Comparison of ENCODE assay signal across 12 cellular contexts in genomic region chr14:97976861-97977260, GRCh38.
DNase-seq lines count a peak whose midpoint lies in the region; ATAC-seq and TF ChIP-seq lines count a peak whose summit lies in the region.
"Had no signal": no experiment of that assay in that cellular context is flagged by ENCODE, and none has a peak within 500 bp of the region (broad histone marks: within the 10 kb centered on the region; RNA-seq: fewer than 3 reads in every experiment).

No MANE protein-coding gene starts in this region.

- H3K27me3 ChIP-seq in breast epithelium (no peaks in the 10 kb centered on the region), aorta (ENCODE audit: control insufficient read depth in 1 of 2, insufficient read depth in 2 of 2, low read length in 1 of 2) (no peaks in the 10 kb centered on the region)
- H3K27me3 ChIP-seq: adrenal gland had no signal

- H3K9me3 ChIP-seq in breast epithelium (no peaks in the 10 kb centered on the region), mucosa of descending colon (no peaks in the 10 kb centered on the region), aorta (ENCODE audit: control insufficient read depth, low read length) (no peaks in the 10 kb centered on the region)
- H3K9me3 ChIP-seq: adrenal gland had no signal

- no peaks in the 10 kb centered on the region for H3K36me3 ChIP-seq in breast epithelium
- H3K36me3 ChIP-seq in mucosa of descending colon (ENCODE audit: low read depth), result no peaks in the 10 kb centered on the region
- H3K36me3 ChIP-seq in aorta (ENCODE audit: control insufficient read depth in 1 of 2, insufficient read depth in 2 of 2, low read length in 1 of 2), result no peaks in the 10 kb centered on the region
- H3K36me3 ChIP-seq: adrenal gland had no signal

- intact Hi-C loops in breast epithelium (cut with DNase I; ENCODE audit: low total_unique reads), result no loop called here
- intact Hi-C loops in mucosa of descending colon (cut with DNase I, micrococcal nuclease), result no loop called here
- intact Hi-C loops in aorta (cut with DNase I), result no loop called here

- peak; percentile 12 for DNase-seq in stimulated activated CD4-positive, alpha-beta T cell treated with anti-CD3 and anti-CD28 coated beads, Interleukin-4, amount 100 ng/mL, for 24 hours
- no peak for DNase-seq in stimulated activated CD4-positive, alpha-beta T cell treated with anti-CD3 and anti-CD28 coated beads, Interleukin-4, amount 100 ng/mL, for 1 hour
- DNase-seq in breast epithelium (ENCODE audit: low spot score in 2 of 2) (no peak), mucosa of descending colon (peak; percentile 62 to 86 (median 78)), aorta (no peak), NCI-H2227 (lab: John Stamatoyannopoulos, UW; ENCODE audit: unreplicated experiment) (no peak), NCI-H69 (lab: John Stamatoyannopoulos, UW) (no peak)
- DNase-seq: adrenal gland, immature natural killer cell, Kasumi-1, retina had no signal

- TF ChIP-seq CTCF in breast epithelium (IDR thresholded peaks at IDR 0.05) (no peak), mucosa of descending colon (IDR thresholded peaks at IDR 0.05) (no peak)

- H3K4me3 ChIP-seq in breast epithelium (peak overlapping the region in 2 of 3 donors; percentile 12 to 29), mucosa of descending colon (no peak overlapping the region), aorta (ENCODE audit: low read length in 2 of 2) (peak overlapping the region; percentile 46 to 77)

- no peak for TF ChIP-seq POLR2A in breast epithelium (IDR thresholded peaks at IDR 0.05)

- 24 to 35% methylated on average over 6 of the region's 6 CpGs for WGBS in aorta, 2 donors

- peak; percentile 71 for ATAC-seq in mucosa of descending colon
- no peak for ATAC-seq in aorta (ENCODE audit: low FRiP score)
- no peak for ATAC-seq in GM18511 (IDR thresholded peaks at IDR 0.05; ENCODE audit: unreplicated experiment)

- H3K4me1 ChIP-seq in breast epithelium (peaks cover 0 to 6% of the 10 kb centered on the region in 2 donors), mucosa of descending colon (ENCODE audit: low read depth) (peaks cover 16% of the 10 kb centered on the region), aorta (ENCODE audit: control insufficient read depth in 1 of 2, insufficient read depth in 2 of 2, low read length in 2 of 2) (peaks cover 5 to 11% of the 10 kb centered on the region in 2 donors)
- H3K4me1 ChIP-seq: adrenal gland had no signal

- H3K27ac ChIP-seq in breast epithelium, result peak overlapping the region; percentile 82 to 88
- peak overlapping the region; percentile 37 to 79 for H3K27ac ChIP-seq in aorta (ENCODE audit: low read depth in 1 of 2, low read length in 2 of 2)

Comparison
In these comparisons a context has a peak if more than half of its experiments do, and no peak if none do; other contexts are left out.
1. DNase-seq: peak in stimulated activated CD4-positive, alpha-beta T cell treated with anti-CD3 and anti-CD28 coated beads, Interleukin-4, amount 100 ng/mL, for 24 hours (single experiment) and mucosa of descending colon (3 of 3); none in stimulated activated CD4-positive, alpha-beta T cell treated with anti-CD3 and anti-CD28 coated beads, Interleukin-4, amount 100 ng/mL, for 1 hour (single experiment), breast epithelium (0 of 2), aorta (0 of 2), NCI-H2227 (single experiment) and NCI-H69 (single experiment).